In the genomic region with DNA sequence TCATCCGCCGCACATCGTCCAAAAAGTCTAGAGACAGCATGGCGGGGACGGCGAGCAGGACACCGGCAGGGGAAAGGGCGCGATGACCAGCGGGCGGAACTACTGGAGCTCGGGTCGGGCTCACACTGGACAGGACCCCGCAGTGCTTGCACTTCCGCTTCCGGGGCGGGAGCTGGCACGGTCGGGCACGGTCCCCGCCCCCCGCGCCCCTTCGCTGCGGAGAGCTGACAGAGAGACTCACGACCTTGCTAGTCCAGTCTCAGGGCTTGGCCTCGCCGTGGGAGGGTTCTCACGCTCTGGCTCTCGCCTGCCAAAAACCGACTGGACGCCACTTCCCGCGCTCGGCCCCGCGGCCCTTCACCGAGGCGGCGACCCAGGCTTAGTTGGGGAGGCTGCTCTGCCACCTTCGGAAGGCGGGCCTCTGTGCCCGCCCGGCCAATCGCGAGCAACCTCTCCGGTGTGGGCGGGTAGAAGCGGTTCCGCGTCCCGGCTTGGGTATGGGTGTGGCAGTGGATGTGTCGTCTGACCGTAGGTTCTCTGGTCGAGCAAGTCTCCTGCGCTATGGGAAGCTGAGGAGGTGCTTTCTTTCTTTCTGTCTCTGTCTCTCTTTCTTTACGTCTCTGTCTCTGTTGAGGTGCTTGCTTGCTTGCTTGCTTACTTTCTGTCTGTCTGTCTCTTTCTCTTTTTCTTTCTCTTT, we compare ENCODE assay signal across 8 cellular contexts. TPM values are rescaled to one million over a fixed set of nuclear protein-coding genes. Genes with fewer than 3 reads are reported as not detected.
DNase-seq lines count a peak whose midpoint lies in the region; ATAC-seq lines count a peak whose summit lies in the region.

A gene (minus strand): TSS at position 104 of the 697 bp plus-strand sequence. CDS start 64 bp downstream, at position 40.

- H3K4me2 ChIP-seq in Karpas-422 (ENCODE audit: low read depth, low read length, poor library complexity, severe bottlenecking): peak within 1 kb of the TSS; percentile 86

- H3K27ac Mint-ChIP-seq in activated T-helper 1 cell treated with anti-CD3 and anti-CD28 coated beads, Interleukin-12 subunit alpha, Interleukin-12 subunit beta, Interleukin-2, Interleukin-4 antibody, amounts not matched to agents 30 ng/mL and 10 ng/mL and 1 ng/mL, durations not matched to agents 14 hours and 24 hours and 36 hours: peak within 1 kb of the TSS; percentile 96
- peak within 1 kb of the TSS; percentile 79 to 99 (median 98) for H3K27ac Mint-ChIP-seq in naive B cell
- peak within 1 kb of the TSS; percentile 97 for H3K27ac Mint-ChIP-seq in stimulated activated memory B cell treated with anti-CD40 and anti-IgM and Interleukin-4, amounts not matched to agents 10 μg/mL and 1 μg/mL and 100 μg/mL, for 72 hours

- intact Hi-C loops in activated T-helper 1 cell treated with anti-CD3 and anti-CD28 coated beads, Interleukin-12 subunit alpha, Interleukin-12 subunit beta, Interleukin-2, Interleukin-4 antibody, amounts not matched to agents 30 ng/mL and 10 ng/mL and 1 ng/mL, durations not matched to agents 14 hours and 24 hours and 36 hours (cut with micrococcal nuclease): loop anchor here (1.0 to 2.0 kb wide), 9 partner anchors 19 to 265 kb away; a partner anchor contains a TSS

- H2AFZ ChIP-seq in Karpas-422 (ENCODE audit: low read length): peak within 1 kb of the TSS; percentile 78

- H4K20me1 ChIP-seq in Karpas-422 (ENCODE audit: insufficient read depth, low read depth, low read length): no peaks in the 10 kb centered on the region; the same call in 1 of the 2 replicates

- ATAC-seq in GM21825 (IDR thresholded peaks at IDR 0.05; ENCODE audit: unreplicated experiment) (peak; percentile 92), naive B cell (ENCODE audit: low read depth in 2 of 2) (peak; percentile 93 to 95)
- peak; percentile 99 for ATAC-seq in stimulated activated memory B cell treated with anti-CD40 and anti-IgM and Interleukin-4, amounts not matched to agents 10 μg/mL and 1 μg/mL and 100 μg/mL, for 72 hours

- peak within 1 kb of the TSS; percentile 92 for H3K9ac ChIP-seq in Karpas-422 (ENCODE audit: low read length)

- H3K27me3 Mint-ChIP-seq in activated T-helper 1 cell treated with anti-CD3 and anti-CD28 coated beads, Interleukin-12 subunit alpha, Interleukin-12 subunit beta, Interleukin-2, Interleukin-4 antibody, amounts not matched to agents 30 ng/mL and 10 ng/mL and 1 ng/mL, durations not matched to agents 14 hours and 24 hours and 36 hours (ENCODE audit: insufficient read depth): no peaks in the 10 kb centered on the region
- no peaks in the 10 kb centered on the region for H3K27me3 Mint-ChIP-seq in naive B cell
- no peaks in the 10 kb centered on the region for H3K27me3 Mint-ChIP-seq in stimulated activated memory B cell treated with anti-CD40 and anti-IgM and Interleukin-4, amounts not matched to agents 10 μg/mL and 1 μg/mL and 100 μg/mL, for 72 hours

- no peaks in the 10 kb centered on the region for H3K9me2 ChIP-seq in Karpas-422 (replicated peaks; ENCODE audit: insufficient read depth, low read length)

- H3K4me3 ChIP-seq in Karpas-422 (ENCODE audit: low read length): peak within 1 kb of the TSS; percentile 89

- no peaks in the 10 kb centered on the region for H3K9me3 ChIP-seq in Karpas-422 (ENCODE audit: low read length)

- no peaks in the 10 kb centered on the region for H3K36me3 ChIP-seq in Karpas-422 (ENCODE audit: insufficient read depth, low read length)

- no peaks in the 10 kb centered on the region for H3K9me3 Mint-ChIP-seq in activated T-helper 1 cell treated with anti-CD3 and anti-CD28 coated beads, Interleukin-12 subunit alpha, Interleukin-12 subunit beta, Interleukin-2, Interleukin-4 antibody, amounts not matched to agents 30 ng/mL and 10 ng/mL and 1 ng/mL, durations not matched to agents 14 hours and 24 hours and 36 hours
- H3K9me3 Mint-ChIP-seq in naive B cell: peaks cover 0 to 2% (median 0%) of the 10 kb centered on the region in 7 donors
- H3K9me3 Mint-ChIP-seq in stimulated activated memory B cell treated with anti-CD40 and anti-IgM and Interleukin-4, amounts not matched to agents 10 μg/mL and 1 μg/mL and 100 μg/mL, for 72 hours: no peaks in the 10 kb centered on the region

- no peaks in the 10 kb centered on the region for H3K27me3 ChIP-seq in Karpas-422 (ENCODE audit: low read length)

- DNase-seq in DMS79 treated with DMSO at 0.1 percent for 48 hours (lab: John Stamatoyannopoulos, UW) (peak; percentile 67), Karpas-422 (peak; percentile 97), RKO (ENCODE audit: low spot score) (peak; percentile 95), fibroblast of gingiva (ENCODE audit: low read depth) (peak; percentile 94), naive B cell (peak; percentile 97)
- peak; percentile 91 for DNase-seq in activated T-helper 1 cell treated with anti-CD3 and anti-CD28 coated beads, Interleukin-12 subunit alpha, Interleukin-12 subunit beta, Interleukin-2, Interleukin-4 antibody, amounts not matched to agents 30 ng/mL and 10 ng/mL and 1 ng/mL, durations not matched to agents 14 hours and 24 hours and 36 hours (ENCODE audit: low spot score)

- H3K4me3 Mint-ChIP-seq in activated T-helper 1 cell treated with anti-CD3 and anti-CD28 coated beads, Interleukin-12 subunit alpha, Interleukin-12 subunit beta, Interleukin-2, Interleukin-4 antibody, amounts not matched to agents 30 ng/mL and 10 ng/mL and 1 ng/mL, durations not matched to agents 14 hours and 24 hours and 36 hours: peak within 1 kb of the TSS; percentile 94
- H3K4me3 Mint-ChIP-seq in naive B cell: peak within 1 kb of the TSS; percentile 92 to 100 (median 96)
- H3K4me3 Mint-ChIP-seq in stimulated activated memory B cell treated with anti-CD40 and anti-IgM and Interleukin-4, amounts not matched to agents 10 μg/mL and 1 μg/mL and 100 μg/mL, for 72 hours: peak within 1 kb of the TSS; percentile 97

- H3K27ac ChIP-seq in Karpas-422 (ENCODE audit: low read length): peak within 1 kb of the TSS; percentile 53

- H3K79me2 ChIP-seq in Karpas-422 (ENCODE audit: low read length): peaks cover 46% of the 10 kb centered on the region

- H3K36me3 Mint-ChIP-seq in activated T-helper 1 cell treated with anti-CD3 and anti-CD28 coated beads, Interleukin-12 subunit alpha, Interleukin-12 subunit beta, Interleukin-2, Interleukin-4 antibody, amounts not matched to agents 30 ng/mL and 10 ng/mL and 1 ng/mL, durations not matched to agents 14 hours and 24 hours and 36 hours (ENCODE audit: low read depth): peaks cover 11% of the 10 kb centered on the region
- peaks cover 0 to 8% of the 10 kb centered on the region in 2 donors for H3K36me3 Mint-ChIP-seq in naive B cell
- peaks cover 7% of the 10 kb centered on the region for H3K36me3 Mint-ChIP-seq in stimulated activated memory B cell treated with anti-CD40 and anti-IgM and Interleukin-4, amounts not matched to agents 10 μg/mL and 1 μg/mL and 100 μg/mL, for 72 hours

- peaks cover 59% of the 10 kb centered on the region for H3K4me1 Mint-ChIP-seq in activated T-helper 1 cell treated with anti-CD3 and anti-CD28 coated beads, Interleukin-12 subunit alpha, Interleukin-12 subunit beta, Interleukin-2, Interleukin-4 antibody, amounts not matched to agents 30 ng/mL and 10 ng/mL and 1 ng/mL, durations not matched to agents 14 hours and 24 hours and 36 hours (ENCODE audit: low read depth)
- H3K4me1 Mint-ChIP-seq in naive B cell: peaks cover 17 to 55% (median 35%) of the 10 kb centered on the region in 3 donors
- peaks cover 38% of the 10 kb centered on the region for H3K4me1 Mint-ChIP-seq in stimulated activated memory B cell treated with anti-CD40 and anti-IgM and Interleukin-4, amounts not matched to agents 10 μg/mL and 1 μg/mL and 100 μg/mL, for 72 hours

- peaks cover 25% of the 10 kb centered on the region for H3K4me1 ChIP-seq in Karpas-422 (ENCODE audit: low read length)

RNA-seq across cellular contexts. Expression of the gene that starts here (rescaled TPM):
- 82.3 and 116 TPM in 2 replicates for total RNA-seq in Karpas-422 (2014; rRNA removed; shearing (Covaris generic); ENCODE audit: low replicate concordance)
- 97.3 and 105 TPM in 2 replicates for total RNA-seq in activated T-helper 1 cell treated with anti-CD3 and anti-CD28 coated beads, Interleukin-12 subunit alpha, Interleukin-12 subunit beta, Interleukin-2, Interleukin-4 antibody, amounts not matched to agents 30 ng/mL and 10 ng/mL and 1 ng/mL, durations not matched to agents 14 hours and 24 hours and 36 hours
- 100 to 1,000 TPM; 107 to 142 (median 130) TPM for polyA plus RNA-seq in naive B cell (ENCODE audit: low read depth in 6 of 6)

Comparison
In these comparisons a context has a peak if more than half of its experiments do, and no peak if none do; other contexts are left out.
1. Peak in every context shown above with its lines: DNase-seq, ATAC-seq, H3K4me3 ChIP-seq and H3K27ac ChIP-seq.